ENCODE assay signal across 2 cellular contexts in genomic region chr17:79070266-79070880, GRCh38.
TF ChIP-seq lines count a peak whose summit lies in the region.

No MANE protein-coding gene starts in this region.

TF ChIP-seq in SK-N-SH, 30 proteins besides CTCF, POLR2A, EP300 and RAD21 (continued from another document):
- TF ChIP-seq RXRA (IDR thresholded peaks at IDR 0.05; ENCODE audit: borderline replicate concordance, low read depth): no peak
- no peak for TF ChIP-seq FOSL2 (IDR thresholded peaks at IDR 0.05; ENCODE audit: borderline replicate concordance, low read depth)
- no peak for TF ChIP-seq USF1 (IDR thresholded peaks at IDR 0.05; ENCODE audit: borderline replicate concordance, low read depth)
- no peak for TF ChIP-seq TAF1 (IDR thresholded peaks at IDR 0.05; ENCODE audit: borderline replicate concordance, low read depth, low read length)
- TF ChIP-seq SIN3A (IDR thresholded peaks at IDR 0.05; ENCODE audit: borderline replicate concordance, low read depth, low read length): no peak
- no peak for TF ChIP-seq ZBTB33 (IDR thresholded peaks at IDR 0.05; ENCODE audit: borderline replicate concordance, low read depth)
- no peak for TF ChIP-seq NRF1 (IDR thresholded peaks at IDR 0.05; ENCODE audit: low read depth, low read length)
- no peak for TF ChIP-seq MXI1 (IDR thresholded peaks at IDR 0.05; ENCODE audit: low read depth, low read length)
- TF ChIP-seq JUND (IDR thresholded peaks at IDR 0.05): no peak
- TF ChIP-seq TEAD4 (IDR thresholded peaks at IDR 0.05; ENCODE audit: borderline replicate concordance, insufficient read depth): no peak
- TF ChIP-seq FOXJ3 (CRISPR knock-in tag; IDR thresholded peaks at IDR 0.05): no peak
- no peak for TF ChIP-seq FOXM1 (IDR thresholded peaks at IDR 0.05; ENCODE audit: low read depth)
- TF ChIP-seq USF2 (IDR thresholded peaks at IDR 0.05; ENCODE audit: borderline replicate concordance, low read depth, low read length): no peak
- TF ChIP-seq GATA2 (CRISPR knock-in tag; IDR thresholded peaks at IDR 0.05): no peak

TF ChIP-seq in SK-N-SH treated with all-trans-retinoic acid at 6 μM for 48 hours, 23 proteins besides CTCF, POLR2A, EP300 and RAD21 (continued from another document):
- TF ChIP-seq TOX (CRISPR knock-in tag; IDR thresholded peaks at IDR 0.05; ENCODE audit: borderline replicate concordance) (no peak), ZFP3 (CRISPR knock-in tag; IDR thresholded peaks at IDR 0.05) (no peak), ZFP30 (CRISPR knock-in tag; IDR thresholded peaks at IDR 0.05) (no peak), PATZ1 (CRISPR knock-in tag; IDR thresholded peaks at IDR 0.05; ENCODE audit: borderline replicate concordance) (no peak), CSDC2 (CRISPR knock-in tag; IDR thresholded peaks at IDR 0.05) (no peak), TSHZ2 (CRISPR knock-in tag; IDR thresholded peaks at IDR 0.05) (no peak), CSRNP3 (CRISPR knock-in tag; IDR thresholded peaks at IDR 0.05) (no peak), PPARA (CRISPR knock-in tag; IDR thresholded peaks at IDR 0.05; ENCODE audit: borderline replicate concordance) (no peak), ZNF70 (CRISPR knock-in tag; IDR thresholded peaks at IDR 0.05) (no peak), GLIS3 (CRISPR knock-in tag; IDR thresholded peaks at IDR 0.05) (no peak), CREB5 (CRISPR knock-in tag; IDR thresholded peaks at IDR 0.05; ENCODE audit: low read depth) (no peak)
